ENCODE assay signal across 1 cellular context in the genomic region with DNA sequence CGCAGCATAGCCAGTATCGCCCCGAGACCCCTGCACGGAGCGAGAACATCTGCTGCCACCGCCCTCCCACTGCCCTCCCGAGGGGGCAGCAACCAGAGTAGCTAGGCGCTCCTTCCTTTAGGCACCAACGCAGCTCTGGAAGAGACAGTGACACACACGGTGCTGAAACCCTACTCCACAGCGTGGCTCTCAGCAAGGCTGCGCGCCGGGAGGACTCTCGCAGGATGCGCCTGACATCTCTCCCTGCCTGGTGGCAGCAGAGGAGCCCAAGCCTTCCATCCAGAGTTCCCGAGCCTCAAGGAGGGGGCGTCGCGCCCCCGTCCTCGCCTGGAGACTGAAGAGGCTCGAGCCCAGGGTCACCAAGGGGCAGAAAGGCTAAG.
TF ChIP-seq lines count a peak whose summit lies in the region.

No MANE protein-coding gene starts in this region.

TF ChIP-seq in GM12878, 131 proteins besides CTCF, POLR2A, EP300 and RAD21:
- no peak for TF ChIP-seq SMAD1 (IDR thresholded peaks at IDR 0.05; ENCODE audit: low read depth, partially characterized antibody)
- TF ChIP-seq, protein P1, sequence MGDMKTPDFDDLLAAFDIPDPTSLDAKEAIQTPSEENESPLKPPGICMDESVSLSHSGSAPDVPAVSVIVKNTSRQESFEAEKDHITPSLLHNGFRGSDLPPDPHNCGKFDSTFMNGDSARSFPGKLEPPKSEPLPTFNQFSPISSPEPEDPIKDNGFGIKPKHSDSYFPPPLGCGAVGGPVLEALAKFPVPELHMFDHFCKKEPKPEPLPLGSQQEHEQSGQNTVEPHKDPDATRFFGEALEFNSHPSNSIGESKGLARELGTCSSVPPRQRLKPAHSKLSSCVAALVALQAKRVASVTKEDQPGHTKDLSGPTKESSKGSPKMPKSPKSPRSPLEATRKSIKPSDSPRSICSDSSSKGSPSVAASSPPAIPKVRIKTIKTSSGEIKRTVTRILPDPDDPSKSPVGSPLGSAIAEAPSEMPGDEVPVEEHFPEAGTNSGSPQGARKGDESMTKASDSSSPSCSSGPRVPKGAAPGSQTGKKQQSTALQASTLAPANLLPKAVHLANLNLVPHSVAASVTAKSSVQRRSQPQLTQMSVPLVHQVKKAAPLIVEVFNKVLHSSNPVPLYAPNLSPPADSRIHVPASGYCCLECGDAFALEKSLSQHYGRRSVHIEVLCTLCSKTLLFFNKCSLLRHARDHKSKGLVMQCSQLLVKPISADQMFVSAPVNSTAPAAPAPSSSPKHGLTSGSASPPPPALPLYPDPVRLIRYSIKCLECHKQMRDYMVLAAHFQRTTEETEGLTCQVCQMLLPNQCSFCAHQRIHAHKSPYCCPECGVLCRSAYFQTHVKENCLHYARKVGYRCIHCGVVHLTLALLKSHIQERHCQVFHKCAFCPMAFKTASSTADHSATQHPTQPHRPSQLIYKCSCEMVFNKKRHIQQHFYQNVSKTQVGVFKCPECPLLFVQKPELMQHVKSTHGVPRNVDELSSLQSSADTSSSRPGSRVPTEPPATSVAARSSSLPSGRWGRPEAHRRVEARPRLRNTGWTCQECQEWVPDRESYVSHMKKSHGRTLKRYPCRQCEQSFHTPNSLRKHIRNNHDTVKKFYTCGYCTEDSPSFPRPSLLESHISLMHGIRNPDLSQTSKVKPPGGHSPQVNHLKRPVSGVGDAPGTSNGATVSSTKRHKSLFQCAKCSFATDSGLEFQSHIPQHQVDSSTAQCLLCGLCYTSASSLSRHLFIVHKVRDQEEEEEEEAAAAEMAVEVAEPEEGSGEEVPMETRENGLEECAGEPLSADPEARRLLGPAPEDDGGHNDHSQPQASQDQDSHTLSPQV (IDR thresholded peaks at IDR 0.05): no peak
- TF ChIP-seq, protein P2, sequence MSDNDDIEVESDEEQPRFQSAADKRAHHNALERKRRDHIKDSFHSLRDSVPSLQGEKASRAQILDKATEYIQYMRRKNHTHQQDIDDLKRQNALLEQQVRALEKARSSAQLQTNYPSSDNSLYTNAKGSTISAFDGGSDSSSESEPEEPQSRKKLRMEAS (IDR thresholded peaks at IDR 0.05; ENCODE audit: low read depth, low read length): no peak
- TF ChIP-seq, protein P3, sequence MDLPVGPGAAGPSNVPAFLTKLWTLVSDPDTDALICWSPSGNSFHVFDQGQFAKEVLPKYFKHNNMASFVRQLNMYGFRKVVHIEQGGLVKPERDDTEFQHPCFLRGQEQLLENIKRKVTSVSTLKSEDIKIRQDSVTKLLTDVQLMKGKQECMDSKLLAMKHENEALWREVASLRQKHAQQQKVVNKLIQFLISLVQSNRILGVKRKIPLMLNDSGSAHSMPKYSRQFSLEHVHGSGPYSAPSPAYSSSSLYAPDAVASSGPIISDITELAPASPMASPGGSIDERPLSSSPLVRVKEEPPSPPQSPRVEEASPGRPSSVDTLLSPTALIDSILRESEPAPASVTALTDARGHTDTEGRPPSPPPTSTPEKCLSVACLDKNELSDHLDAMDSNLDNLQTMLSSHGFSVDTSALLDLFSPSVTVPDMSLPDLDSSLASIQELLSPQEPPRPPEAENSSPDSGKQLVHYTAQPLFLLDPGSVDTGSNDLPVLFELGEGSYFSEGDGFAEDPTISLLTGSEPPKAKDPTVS (IDR thresholded peaks at IDR 0.05; ENCODE audit: low read depth, low read length): no peak
- TF ChIP-seq, protein P4, sequence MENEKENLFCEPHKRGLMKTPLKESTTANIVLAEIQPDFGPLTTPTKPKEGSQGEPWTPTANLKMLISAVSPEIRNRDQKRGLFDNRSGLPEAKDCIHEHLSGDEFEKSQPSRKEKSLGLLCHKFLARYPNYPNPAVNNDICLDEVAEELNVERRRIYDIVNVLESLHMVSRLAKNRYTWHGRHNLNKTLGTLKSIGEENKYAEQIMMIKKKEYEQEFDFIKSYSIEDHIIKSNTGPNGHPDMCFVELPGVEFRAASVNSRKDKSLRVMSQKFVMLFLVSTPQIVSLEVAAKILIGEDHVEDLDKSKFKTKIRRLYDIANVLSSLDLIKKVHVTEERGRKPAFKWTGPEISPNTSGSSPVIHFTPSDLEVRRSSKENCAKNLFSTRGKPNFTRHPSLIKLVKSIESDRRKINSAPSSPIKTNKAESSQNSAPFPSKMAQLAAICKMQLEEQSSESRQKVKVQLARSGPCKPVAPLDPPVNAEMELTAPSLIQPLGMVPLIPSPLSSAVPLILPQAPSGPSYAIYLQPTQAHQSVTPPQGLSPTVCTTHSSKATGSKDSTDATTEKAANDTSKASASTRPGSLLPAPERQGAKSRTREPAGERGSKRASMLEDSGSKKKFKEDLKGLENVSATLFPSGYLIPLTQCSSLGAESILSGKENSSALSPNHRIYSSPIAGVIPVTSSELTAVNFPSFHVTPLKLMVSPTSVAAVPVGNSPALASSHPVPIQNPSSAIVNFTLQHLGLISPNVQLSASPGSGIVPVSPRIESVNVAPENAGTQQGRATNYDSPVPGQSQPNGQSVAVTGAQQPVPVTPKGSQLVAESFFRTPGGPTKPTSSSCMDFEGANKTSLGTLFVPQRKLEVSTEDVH (IDR thresholded peaks at IDR 0.05; ENCODE audit: low read depth, partially characterized antibody): no peak
- TF ChIP-seq SUZ12 (IDR thresholded peaks at IDR 0.05; ENCODE audit: unreplicated experiment): no peak
- TF ChIP-seq, protein P5, sequence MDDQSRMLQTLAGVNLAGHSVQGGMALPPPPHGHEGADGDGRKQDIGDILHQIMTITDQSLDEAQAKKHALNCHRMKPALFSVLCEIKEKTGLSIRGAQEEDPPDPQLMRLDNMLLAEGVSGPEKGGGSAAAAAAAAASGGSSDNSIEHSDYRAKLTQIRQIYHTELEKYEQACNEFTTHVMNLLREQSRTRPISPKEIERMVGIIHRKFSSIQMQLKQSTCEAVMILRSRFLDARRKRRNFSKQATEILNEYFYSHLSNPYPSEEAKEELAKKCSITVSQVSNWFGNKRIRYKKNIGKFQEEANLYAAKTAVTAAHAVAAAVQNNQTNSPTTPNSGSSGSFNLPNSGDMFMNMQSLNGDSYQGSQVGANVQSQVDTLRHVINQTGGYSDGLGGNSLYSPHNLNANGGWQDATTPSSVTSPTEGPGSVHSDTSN (IDR thresholded peaks at IDR 0.05; ENCODE audit: insufficient replicate concordance, low read depth, low read length): no peak
- no peak for TF ChIP-seq NFYA (IDR thresholded peaks at IDR 0.05; ENCODE audit: borderline replicate concordance, low read depth, low read length)
- no peak for TF ChIP-seq NBN (IDR thresholded peaks at IDR 0.05)
- TF ChIP-seq, protein P6, sequence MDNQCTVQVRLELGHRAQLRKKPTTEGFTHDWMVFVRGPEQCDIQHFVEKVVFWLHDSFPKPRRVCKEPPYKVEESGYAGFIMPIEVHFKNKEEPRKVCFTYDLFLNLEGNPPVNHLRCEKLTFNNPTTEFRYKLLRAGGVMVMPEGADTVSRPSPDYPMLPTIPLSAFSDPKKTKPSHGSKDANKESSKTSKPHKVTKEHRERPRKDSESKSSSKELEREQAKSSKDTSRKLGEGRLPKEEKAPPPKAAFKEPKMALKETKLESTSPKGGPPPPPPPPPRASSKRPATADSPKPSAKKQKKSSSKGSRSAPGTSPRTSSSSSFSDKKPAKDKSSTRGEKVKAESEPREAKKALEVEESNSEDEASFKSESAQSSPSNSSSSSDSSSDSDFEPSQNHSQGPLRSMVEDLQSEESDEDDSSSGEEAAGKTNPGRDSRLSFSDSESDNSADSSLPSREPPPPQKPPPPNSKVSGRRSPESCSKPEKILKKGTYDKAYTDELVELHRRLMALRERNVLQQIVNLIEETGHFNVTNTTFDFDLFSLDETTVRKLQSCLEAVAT (IDR thresholded peaks at IDR 0.05): no peak
- TF ChIP-seq ATF7 (IDR thresholded peaks at IDR 0.05; ENCODE audit: low read depth): no peak
- TF ChIP-seq NRF1 (conservative IDR thresholded peaks at IDR 0.05; ENCODE audit: low read depth, low read length): no peak
- no peak for TF ChIP-seq TBL1XR1 (IDR thresholded peaks at IDR 0.05; ENCODE audit: low read depth, low read length)
- no peak for TF ChIP-seq MTA3 (IDR thresholded peaks at IDR 0.05; ENCODE audit: borderline replicate concordance, low read length)
- TF ChIP-seq PML (IDR thresholded peaks at IDR 0.05; ENCODE audit: low read length): no peak
- no peak for TF ChIP-seq MEF2A (IDR thresholded peaks at IDR 0.05; ENCODE audit: insufficient read depth, low read depth, low read length)
- TF ChIP-seq, protein P7, sequence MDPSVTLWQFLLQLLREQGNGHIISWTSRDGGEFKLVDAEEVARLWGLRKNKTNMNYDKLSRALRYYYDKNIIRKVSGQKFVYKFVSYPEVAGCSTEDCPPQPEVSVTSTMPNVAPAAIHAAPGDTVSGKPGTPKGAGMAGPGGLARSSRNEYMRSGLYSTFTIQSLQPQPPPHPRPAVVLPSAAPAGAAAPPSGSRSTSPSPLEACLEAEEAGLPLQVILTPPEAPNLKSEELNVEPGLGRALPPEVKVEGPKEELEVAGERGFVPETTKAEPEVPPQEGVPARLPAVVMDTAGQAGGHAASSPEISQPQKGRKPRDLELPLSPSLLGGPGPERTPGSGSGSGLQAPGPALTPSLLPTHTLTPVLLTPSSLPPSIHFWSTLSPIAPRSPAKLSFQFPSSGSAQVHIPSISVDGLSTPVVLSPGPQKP (IDR thresholded peaks at IDR 0.05; ENCODE audit: low read depth, low read length): no peak
TF ChIP-seq in GM12878: peak in this region for 0.
